Comparison of ENCODE assay signal across 8 cellular contexts in the genomic region with DNA sequence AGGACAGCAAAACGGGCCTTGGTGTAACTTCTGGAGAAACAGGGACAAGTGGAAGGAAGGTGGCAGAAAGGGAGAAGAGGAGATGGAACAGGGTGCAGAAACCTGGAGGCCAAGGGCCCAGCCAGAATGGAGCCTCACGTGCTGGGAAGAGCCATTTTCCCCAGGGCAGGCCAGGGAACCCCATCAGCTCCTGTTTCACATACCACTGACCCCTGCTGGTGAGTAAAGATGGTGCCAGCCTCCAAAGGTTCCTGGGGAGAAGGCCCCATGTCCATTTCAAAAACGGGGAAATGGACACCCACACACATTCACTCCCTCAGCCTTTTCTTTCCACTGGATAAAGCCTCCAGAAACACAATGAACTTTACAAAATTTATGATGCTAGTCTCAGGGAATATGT. TPM values are rescaled to one million over a fixed set of nuclear protein-coding genes. Genes with fewer than 3 reads are reported as not detected.
DNase-seq lines count a peak whose midpoint lies in the region; ATAC-seq, FAIRE-seq and TF ChIP-seq lines count a peak whose summit lies in the region.

No MANE protein-coding gene starts in this region.

- DNase-seq in SIG-M5 treated with dmso at 0.1 percent for 504 hours (lab: John Stamatoyannopoulos, UW; ENCODE audit: unreplicated experiment) (peak; percentile 22), SIG-M5 (lab: John Stamatoyannopoulos, UW) (no peak), NCI-H146 treated with DMSO at 0.1 percent for 48 hours (lab: John Stamatoyannopoulos, UW; ENCODE audit: unreplicated experiment) (peak; percentile 24), dorsolateral prefrontal cortex (no peak), pancreas (no peak), ureter (ENCODE audit: low spot score) (no peak), EL (no peak)

- WGBS in pancreas, 2 donors = 87 to 92% methylated on average over 3 of the region's 3 CpGs

- ATAC-seq in pancreas = peak in 3 of 4 donors; percentile 16 to 68 (median 60)
- no peak for ATAC-seq in GM21515 (IDR thresholded peaks at IDR 0.05; ENCODE audit: unreplicated experiment)

- H3K27me3 ChIP-seq in dorsolateral prefrontal cortex = no peaks in the 10 kb centered on the region
- no peaks in the 10 kb centered on the region for H3K27me3 ChIP-seq in pancreas

- H3K27ac ChIP-seq in dorsolateral prefrontal cortex (no peak overlapping the region), pancreas (no peak overlapping the region)

- TF ChIP-seq CTCF in dorsolateral prefrontal cortex (IDR thresholded peaks at IDR 0.05 in 54 of 56, conservative IDR thresholded peaks at IDR 0.05 in 2 of 56; ENCODE audit: low read depth in 1 of 56, partially characterized antibody in 56 of 56) = peak in 43 of 56 donors; percentile 8 to 48 (median 28)
- TF ChIP-seq CTCF in pancreas (IDR thresholded peaks at IDR 0.05) = peak in 1 of 4 donors; percentile 14

- FAIRE-seq in pancreas (lab: Jason Lieb, UNC) = no peak

- no peaks in the 10 kb centered on the region for H3K4me1 ChIP-seq in pancreas

- no peaks in the 10 kb centered on the region for H3K36me3 ChIP-seq in pancreas

- no peaks in the 10 kb centered on the region for H3K9me3 ChIP-seq in pancreas

- intact Hi-C loops in dorsolateral prefrontal cortex (cut with DNase I) (no loop called here), pancreas (cut with DNase I) (no loop called here)

- H3K4me3 ChIP-seq in dorsolateral prefrontal cortex (no peak overlapping the region), pancreas (no peak overlapping the region)

RNA-seq across cellular contexts. Expression of gene JUN, which starts 57.6 kb away (rescaled TPM):
- total RNA-seq in dorsolateral prefrontal cortex (100 to 1,000 TPM in 18 of 120 experiments, 10 to 100 TPM in 102; 41.3 to 211 (median 70.6) TPM), pancreas (100 to 1,000 TPM in 1 of 6 donors, 10 to 100 TPM in 5; 47.1 to 111 (median 86.2) TPM), ureter (37.9 TPM)
- polyA plus RNA-seq in pancreas = 100 to 1,000 TPM in 1 of 2 donors, 10 to 100 TPM in 1; 45.0 to 134 TPM

Comparison
In these comparisons a context has a peak if more than half of its experiments do, and no peak if none do; other contexts are left out.
1. DNase-seq: peak in SIG-M5 treated with dmso at 0.1 percent for 504 hours (single experiment) and NCI-H146 treated with DMSO at 0.1 percent for 48 hours (single experiment); none in SIG-M5 (single experiment), dorsolateral prefrontal cortex (0 of 10), pancreas (0 of 6), ureter (single experiment) and EL (single experiment).